ENCODE assay signal across 16 cellular contexts in genomic region chr16:23687034-23687808, GRCh38. TPM values are rescaled to one million over a fixed set of nuclear protein-coding genes. Genes with fewer than 3 reads are reported as not detected.
DNase-seq lines count a peak whose midpoint lies in the region; ATAC-seq and TF ChIP-seq lines count a peak whose summit lies in the region.
"Had no signal": no experiment of that assay in that cellular context is flagged by ENCODE, and none has a peak within 500 bp of the region (broad histone marks: within the 10 kb centered on the region; RNA-seq: fewer than 3 reads in every experiment).

No MANE protein-coding gene starts in this region.

- no peak overlapping the region for H2BK20ac ChIP-seq in H9 (ENCODE audit: low read depth, low read length, poor library complexity, severe bottlenecking)

- H4K20me1 ChIP-seq in H9 (ENCODE audit: control insufficient read depth, insufficient read depth, insufficient read length), result no peaks in the 10 kb centered on the region

- H3K4ac ChIP-seq in H9 (ENCODE audit: low read depth, low read length), result no peak overlapping the region
- H3K4ac ChIP-seq in trophoblast cell (ENCODE audit: low read depth, low read length), result no peak overlapping the region

- no peak overlapping the region for H4K12ac ChIP-seq in trophoblast cell (ENCODE audit: low read depth, low read length)

- no peak for TF ChIP-seq CTCF in H9 (conservative IDR thresholded peaks at IDR 0.05)
- no peak for TF ChIP-seq CTCF in ascending aorta (IDR thresholded peaks at IDR 0.05)

- H3K4me3 Mint-ChIP-seq in H9, result no peak overlapping the region
- H3K4me3 Mint-ChIP-seq: CD8-positive, alpha-beta T cell had no signal

- H3K18ac ChIP-seq in H9 (ENCODE audit: insufficient read length, low read depth, low read length) (no peak overlapping the region), trophoblast cell (ENCODE audit: low read length) (no peak overlapping the region)

- H3K23ac ChIP-seq in H9 (ENCODE audit: insufficient read length, low read depth, low read length) (no peak overlapping the region), trophoblast cell (ENCODE audit: low read length) (no peak overlapping the region)

- H4K8ac ChIP-seq in H9 (replicated peaks; ENCODE audit: insufficient read length, low read depth, low read length) (no peak overlapping the region), trophoblast cell (ENCODE audit: low read depth, low read length) (no peak overlapping the region)

- no peak overlapping the region for H2BK120ac ChIP-seq in H9 (ENCODE audit: low read depth, low read length, poor library complexity, severe bottlenecking)
- H2BK120ac ChIP-seq in trophoblast cell (ENCODE audit: insufficient read depth, low read length, poor library complexity), result no peak overlapping the region

- H2AK5ac ChIP-seq in H9 (ENCODE audit: insufficient read length, low read length) (no peak overlapping the region), trophoblast cell (ENCODE audit: low read length) (no peak overlapping the region)

- H3K4me1 Mint-ChIP-seq in H9, result no peaks in the 10 kb centered on the region

- no peak overlapping the region for H3K56ac ChIP-seq in H9 (ENCODE audit: insufficient read length, low read depth, low read length)

- H3K23me2 ChIP-seq in H9 (ENCODE audit: insufficient read length, low read depth, low read length, poor library complexity, severe bottlenecking), result no peaks in the 10 kb centered on the region

- no peaks in the 10 kb centered on the region for H3K9me3 Mint-ChIP-seq in H9
- H3K9me3 Mint-ChIP-seq: CD8-positive, alpha-beta T cell had no signal

- intact Hi-C loops in left colon (cut with DNase I, micrococcal nuclease), result no loop called here
- intact Hi-C loops in ascending aorta (cut with DNase I), result no loop called here

- peaks cover 71 to 77% of the 10 kb centered on the region in 2 experiments for H3K36me3 ChIP-seq in trophoblast cell (ENCODE audit: control insufficient read depth in 1 of 2, insufficient read depth in 2 of 2, low read length in 2 of 2)
- H3K36me3 ChIP-seq in ascending aorta, result peaks cover 34 to 56% of the 10 kb centered on the region in 2 donors

- H3K9me3 ChIP-seq in H9 (ENCODE audit: control insufficient read depth, low read depth, low read length) (no peaks in the 10 kb centered on the region), trophoblast cell (ENCODE audit: insufficient read depth, low read depth, low read length) (no peaks in the 10 kb centered on the region), ascending aorta (no peaks in the 10 kb centered on the region)
- H3K9me3 ChIP-seq: SJCRH30 had no signal

- H3K14ac ChIP-seq in H9 (ENCODE audit: insufficient read depth, low read length) (no peak overlapping the region), trophoblast cell (ENCODE audit: low read length) (no peak overlapping the region)

- H2BK5ac ChIP-seq in H9 (ENCODE audit: insufficient read length, low read length) (no peak overlapping the region), trophoblast cell (ENCODE audit: low read depth, low read length, poor library complexity) (no peak overlapping the region)

- H3K79me2 ChIP-seq in H9 (ENCODE audit: insufficient read depth, low read length) (no peaks in the 10 kb centered on the region), trophoblast cell (ENCODE audit: control insufficient read depth, insufficient read depth, low read length, poor library complexity) (no peaks in the 10 kb centered on the region)

- H3K4me2 ChIP-seq in H9 (ENCODE audit: insufficient read depth, insufficient read length, low read length), result no peak overlapping the region
- H3K4me2 ChIP-seq in trophoblast cell (ENCODE audit: low read length), result no peak overlapping the region

- WGBS in H9 (ENCODE audit: extremely low coverage, insufficient read length, low lambda C conversion rate), result no CpG with 5 or more reads among the region's 16 CpGs
- WGBS in trophoblast cell (ENCODE audit: extremely low coverage, insufficient coverage, insufficient read length), result no CpG with 5 or more reads among the region's 16 CpGs

- H3K27me3 ChIP-seq in H9 (ENCODE audit: insufficient read depth, low read length) (no peaks in the 10 kb centered on the region), trophoblast cell (ENCODE audit: insufficient read depth, low read length) (no peaks in the 10 kb centered on the region), ascending aorta (no peaks in the 10 kb centered on the region)
- H3K27me3 ChIP-seq: SJCRH30 had no signal

- no peak overlapping the region for H3K9ac ChIP-seq in H9 (ENCODE audit: extremely low read depth, insufficient read length, low read length)
- H3K9ac ChIP-seq in trophoblast cell (ENCODE audit: low read length), result no peak overlapping the region

- H3K36me3 Mint-ChIP-seq in H9 (ENCODE audit: insufficient read depth in 1 of 3, low read depth in 3 of 3), result peaks cover 59 to 93% (median 89%) of the 10 kb centered on the region in 3 experiments

- H4K91ac ChIP-seq in H9 (ENCODE audit: insufficient read length, low read depth, low read length) (no peak overlapping the region), trophoblast cell (ENCODE audit: low read depth, low read length) (no peak overlapping the region)

- H2BK15ac ChIP-seq in H9 (ENCODE audit: low read depth, low read length), result no peak overlapping the region

- ATAC-seq in left colon (peak; percentile 6), GM21737 (IDR thresholded peaks at IDR 0.05; ENCODE audit: unreplicated experiment) (no peak)
- ATAC-seq: CD8-positive, alpha-beta T cell; GM12878 had no signal

- H3K27ac ChIP-seq in H9 (ENCODE audit: insufficient read length, low read depth, low read length) (no peak overlapping the region), trophoblast cell (ENCODE audit: low read depth, low read length) (no peak overlapping the region), ascending aorta (no peak overlapping the region)
- H3K27ac ChIP-seq: SJCRH30 had no signal

- no peak overlapping the region for H3T11ph ChIP-seq in H9 (ENCODE audit: low read length)

- H2AFZ ChIP-seq in H9 (ENCODE audit: low read length) (no peak overlapping the region), trophoblast cell (ENCODE audit: insufficient read depth, low read length, poor library complexity) (no peak overlapping the region)

- H3K27ac Mint-ChIP-seq in H9, result peak overlapping the region in 2 of 3 experiments; percentile 68 to 70; a peak in 3 of 7 replicates
- H3K27ac Mint-ChIP-seq: CD8-positive, alpha-beta T cell had no signal

- H2BK12ac ChIP-seq in H9 (ENCODE audit: insufficient read length, low read depth, low read length) (no peak overlapping the region), trophoblast cell (ENCODE audit: low read length) (no peak overlapping the region)

- no peaks in the 10 kb centered on the region for H3K79me1 ChIP-seq in H9 (ENCODE audit: insufficient read depth, low read depth, low read length, poor library complexity, severe bottlenecking)
- no peaks in the 10 kb centered on the region for H3K79me1 ChIP-seq in trophoblast cell (ENCODE audit: low read length)

- H3K4me3 ChIP-seq in trophoblast cell (ENCODE audit: low read depth, low read length) (no peak overlapping the region), ascending aorta (no peak overlapping the region)
- H3K4me3 ChIP-seq: GM12878, SJCRH30 had no signal

- H3K27me3 Mint-ChIP-seq in H9 (ENCODE audit: low read depth), result no peaks in the 10 kb centered on the region

- H3K4me1 ChIP-seq in H9 (ENCODE audit: insufficient read depth, low read length), result no peaks in the 10 kb centered on the region
- peaks cover 0 to 3% of the 10 kb centered on the region in 2 experiments for H3K4me1 ChIP-seq in trophoblast cell (ENCODE audit: control insufficient read depth in 1 of 2, insufficient read depth in 2 of 2, low read length in 2 of 2)
- H3K4me1 ChIP-seq in ascending aorta, result no peaks in the 10 kb centered on the region
- H3K4me1 ChIP-seq: SJCRH30 had no signal

- DNase-seq in H9 (no peak), left colon (no peak), trophoblast cell (peak; percentile 95 to 96), ascending aorta (ENCODE audit: low spot score in 2 of 2) (no peak)
- DNase-seq: CD8-positive, alpha-beta T cell; DND-41; Kasumi-1; MM.1S; NCI-H1048; NCI-H1417 treated with DMSO at 0.1 percent for 48 hours; NCI-H187; NCI-H446; NCI-H526; SJCRH30 had no signal

- no peak overlapping the region for H4K5ac ChIP-seq in H9 (ENCODE audit: insufficient read length, low read depth, low read length)

RNA-seq across cellular contexts. Expression of gene PLK1, which starts 8.5 kb away (rescaled TPM):
- 138 and 140 TPM in 2 replicates for total RNA-seq in H9 (2021)
- total RNA-seq in left colon, result 10 to 100 TPM in 1 of 2 donors, 1 to 10 TPM in 1; 6.6 to 15.6 TPM
- polyA plus RNA-seq in trophoblast cell (2013), result 62.6 and 68.6 TPM in 2 replicates
- 35.2 TPM for total RNA-seq in ascending aorta

RNA-seq across cellular contexts. Expression of gene ERN2, which starts 25.8 kb away (rescaled TPM):
- 1.2 and 2.1 TPM in 2 replicates for total RNA-seq in H9 (2021)
- total RNA-seq in left colon, result 100 to 1,000 TPM; 140 to 199 TPM
- 0.08 TPM in 1 of 2 replicates, not detected in the other for polyA plus RNA-seq in trophoblast cell (2013)
- total RNA-seq in ascending aorta, result not detected
- total RNA-seq: CD8-positive, alpha-beta T cell; SJCRH30 had no signal

RNA-seq across cellular contexts. Expression of gene DCTN5, which starts 46.0 kb away (rescaled TPM):
- total RNA-seq in H9 (2021) (114 and 115 TPM in 2 replicates), left colon (10 to 100 TPM; 78.7 to 81.3 TPM), ascending aorta (16.7 TPM)
- polyA plus RNA-seq in trophoblast cell (2013), result 58.4 and 61.3 TPM in 2 replicates

RNA-seq across cellular contexts. Expression of gene PALB2, which starts 46.1 kb away (rescaled TPM):
- total RNA-seq in H9 (2021) (37.7 and 40.3 TPM in 2 replicates), left colon (1 to 10 TPM; 6.8 to 8.9 TPM), ascending aorta (2.1 TPM)
- polyA plus RNA-seq in trophoblast cell (2013), result 13.6 and 14.1 TPM in 2 replicates

Comparison
In these comparisons a context has a peak if more than half of its experiments do, and no peak if none do; other contexts are left out.
1. DNase-seq: peak in trophoblast cell (2 of 2); none in H9 (single experiment), left colon (0 of 2) and ascending aorta (0 of 2).
2. RNA of gene ERN2, which starts 25.8 kb away (total RNA-seq): 140 to 199 TPM in left colon; 1.2 to 2.1 TPM in H9 and not detected in ascending aorta (single experiment); every median in the first group is over 10 times any median in the second.